18 cellular contexts compared by ENCODE assay signal in genomic region chr5:116097301-116097700, GRCh38.
"Had no signal": no experiment of that assay in that cellular context is flagged by ENCODE, and none has a peak within 500 bp of the region (broad histone marks: within the 10 kb centered on the region; RNA-seq: fewer than 3 reads in every experiment).

No MANE protein-coding gene starts in this region.

- H3K9me3 ChIP-seq: ascending aorta, neutrophil, tibial artery, vagina had no signal

- H2AFZ ChIP-seq: parathyroid adenoma had no signal

- H3K4me1 ChIP-seq: ascending aorta, parathyroid adenoma, tibial artery, vagina had no signal

- H3K9ac ChIP-seq: parathyroid adenoma had no signal

- H3K27ac ChIP-seq: ascending aorta, coronary artery, neutrophil, parathyroid adenoma, tibial artery, vagina, VCaP had no signal

- ATAC-seq: activated naive CD8-positive, alpha-beta T cell treated with anti-CD3 and anti-CD28 coated beads, Interleukin-2, amount 50 U/mL, for 24 hours; activated T-helper 17 cell treated with anti-CD3 and anti-CD28 coated beads, Interleukin-2, amount 50 U/mL, for 72 hours; left lobe of liver; natural killer cell; stimulated activated naive B cell treated with anti-CD40 and anti-IgM and Interleukin-4, amounts not matched to agents 10 μg/mL and 1 μg/mL and 100 μg/mL, for 72 hours had no signal

- H3K27me3 ChIP-seq: ascending aorta, neutrophil, tibial artery, vagina had no signal

- H3K4me3 ChIP-seq: ascending aorta, coronary artery, tibial artery, vagina had no signal

- DNase-seq: activated CD4-positive, alpha-beta T cell treated with anti-CD3 and anti-CD28 coated beads, Interleukin-2, amount 50 U/mL, for 48 hours; activated naive CD4-positive, alpha-beta T cell treated with Interleukin-2 at 50 U/mL for 16 hours; activated naive CD8-positive, alpha-beta T cell treated with anti-CD3 and anti-CD28 coated beads, Interleukin-2, amount 50 U/mL, for 24 hours; caudate nucleus; natural killer cell; stimulated activated CD4-positive, alpha-beta T cell treated with anti-CD3 and anti-CD28 coated beads, Interleukin-4, amount 100 ng/mL, for 1 hour; stimulated activated naive B cell treated with anti-CD40 and anti-IgM and Interleukin-4, amounts not matched to agents 10 μg/mL and 1 μg/mL and 100 μg/mL, for 72 hours; T-helper 1 cell; T1000; tibial artery had no signal
